In the genomic region with DNA sequence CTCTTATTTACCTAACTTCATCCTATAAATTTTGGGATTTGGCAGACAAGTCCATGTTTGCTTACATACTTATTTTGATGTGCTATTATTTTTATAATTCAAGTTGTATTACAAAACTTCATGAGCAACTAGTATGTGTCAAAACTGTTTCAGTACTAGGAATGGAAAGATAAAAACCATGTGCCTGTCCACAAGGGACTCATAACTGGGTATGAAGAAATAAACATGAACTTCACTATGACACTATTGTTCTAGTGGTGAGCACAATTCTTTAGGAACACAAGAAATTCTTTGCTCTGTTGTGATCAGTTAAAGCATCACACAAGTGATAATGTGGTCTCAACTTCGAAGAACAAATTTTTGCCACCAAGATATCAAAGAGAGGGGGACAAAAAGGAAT, we compare ENCODE assay signal across 11 cellular contexts.
DNase-seq lines count a peak whose midpoint lies in the region; ATAC-seq lines count a peak whose summit lies in the region.
"Had no signal": no experiment of that assay in that cellular context is flagged by ENCODE, and none has a peak within 500 bp of the region (broad histone marks: within the 10 kb centered on the region; RNA-seq: fewer than 3 reads in every experiment).

No MANE protein-coding gene starts in this region.

- peak; percentile 35 for DNase-seq in LHCN-M2 (ENCODE audit: low read depth)
- peak; percentile 5 for DNase-seq in fibroblast of gingiva (ENCODE audit: low read depth)
- DNase-seq in sciatic nerve (ENCODE audit: low spot score) = no peak
- DNase-seq in amygdala (lab: John Stamatoyannopoulos, UW) = no peak
- no peak for DNase-seq in NCI-H2029 (lab: John Stamatoyannopoulos, UW)
- no peak for DNase-seq in activated CD4-positive, alpha-beta T cell treated with anti-CD3 and anti-CD28 coated beads for 1 hour
- DNase-seq: Caco-2; CD4-positive, alpha-beta T cell; HCEC 1CT; IMR-90 had no signal

- peak; percentile 85 for ATAC-seq in sciatic nerve
- ATAC-seq: GM23338 had no signal

- intact Hi-C loops in sciatic nerve (cut with DNase I) = no loop called here

Comparison
In these comparisons a context has a peak if more than half of its experiments do, and no peak if none do; other contexts are left out.
1. DNase-seq: peak in LHCN-M2 (single experiment) and fibroblast of gingiva (single experiment); none in sciatic nerve (single experiment), amygdala (0 of 56), NCI-H2029 (single experiment) and activated CD4-positive, alpha-beta T cell treated with anti-CD3 and anti-CD28 coated beads for 1 hour (single experiment).